Comparison of ENCODE assay signal across 8 cellular contexts in the genomic region with DNA sequence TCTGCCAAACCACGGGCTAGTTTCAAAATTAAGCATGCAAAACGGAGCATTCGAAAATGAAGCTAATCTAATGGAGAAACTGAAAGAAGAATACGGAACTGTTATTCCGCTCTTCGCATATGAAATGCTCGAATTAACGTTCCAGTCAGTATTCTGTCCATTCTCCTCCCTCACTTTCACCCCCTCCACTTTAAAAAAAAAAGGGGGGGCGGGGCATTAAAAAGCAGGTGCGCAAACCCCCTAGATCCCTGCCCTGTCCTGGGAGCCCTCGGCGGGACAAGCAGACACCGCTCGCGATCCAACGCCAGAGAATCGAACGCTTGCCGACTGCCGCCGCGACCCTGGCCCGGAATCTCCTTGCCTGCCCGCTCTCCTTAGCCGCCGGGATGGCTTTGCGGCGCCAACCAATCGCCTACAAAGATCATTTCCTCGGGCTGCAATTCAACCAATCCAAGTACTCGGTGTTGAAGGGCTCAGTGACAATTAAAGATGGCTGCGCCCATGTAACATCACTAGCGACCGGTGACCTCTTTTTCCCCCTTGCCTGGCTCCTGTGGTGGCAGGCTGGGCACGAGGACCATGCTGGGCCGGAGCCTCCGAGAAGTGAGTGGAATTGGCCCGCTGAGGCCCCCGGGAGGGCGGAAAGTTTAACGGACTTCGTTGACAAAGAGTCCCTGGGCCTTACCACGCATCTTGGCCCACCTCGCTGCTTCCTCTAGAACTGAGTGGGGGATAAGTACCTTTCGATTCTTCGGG. TPM values are rescaled to one million over a fixed set of nuclear protein-coding genes. Genes with fewer than 3 reads are reported as not detected.
A peak's percentile ranks its signal among the peaks of the same experiment; 100 is the strongest.
DNase-seq lines count a peak whose midpoint lies in the region; ATAC-seq and TF ChIP-seq lines count a peak whose summit lies in the region.

A gene with protein sequence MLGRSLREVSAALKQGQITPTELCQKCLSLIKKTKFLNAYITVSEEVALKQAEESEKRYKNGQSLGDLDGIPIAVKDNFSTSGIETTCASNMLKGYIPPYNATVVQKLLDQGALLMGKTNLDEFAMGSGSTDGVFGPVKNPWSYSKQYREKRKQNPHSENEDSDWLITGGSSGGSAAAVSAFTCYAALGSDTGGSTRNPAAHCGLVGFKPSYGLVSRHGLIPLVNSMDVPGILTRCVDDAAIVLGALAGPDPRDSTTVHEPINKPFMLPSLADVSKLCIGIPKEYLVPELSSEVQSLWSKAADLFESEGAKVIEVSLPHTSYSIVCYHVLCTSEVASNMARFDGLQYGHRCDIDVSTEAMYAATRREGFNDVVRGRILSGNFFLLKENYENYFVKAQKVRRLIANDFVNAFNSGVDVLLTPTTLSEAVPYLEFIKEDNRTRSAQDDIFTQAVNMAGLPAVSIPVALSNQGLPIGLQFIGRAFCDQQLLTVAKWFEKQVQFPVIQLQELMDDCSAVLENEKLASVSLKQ (plus strand): TSS at position 476 of the 756 bp plus-strand sequence. CDS start 104 bp downstream, at position 580.
A gene with protein sequence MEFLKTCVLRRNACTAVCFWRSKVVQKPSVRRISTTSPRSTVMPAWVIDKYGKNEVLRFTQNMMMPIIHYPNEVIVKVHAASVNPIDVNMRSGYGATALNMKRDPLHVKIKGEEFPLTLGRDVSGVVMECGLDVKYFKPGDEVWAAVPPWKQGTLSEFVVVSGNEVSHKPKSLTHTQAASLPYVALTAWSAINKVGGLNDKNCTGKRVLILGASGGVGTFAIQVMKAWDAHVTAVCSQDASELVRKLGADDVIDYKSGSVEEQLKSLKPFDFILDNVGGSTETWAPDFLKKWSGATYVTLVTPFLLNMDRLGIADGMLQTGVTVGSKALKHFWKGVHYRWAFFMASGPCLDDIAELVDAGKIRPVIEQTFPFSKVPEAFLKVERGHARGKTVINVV (minus strand): TSS at position 396 of the 756 bp plus-strand sequence. CDS start 477 bp downstream, outside the sequence.

- H3K9me3 ChIP-seq in SU-DHL-6 (ENCODE audit: insufficient read depth, low read length) = no peaks in the 10 kb centered on the region
- no peaks in the 10 kb centered on the region for H3K9me3 ChIP-seq in parathyroid adenoma (ENCODE audit: control insufficient read depth, low read length)
- H3K9me3 ChIP-seq in tibial nerve = no peaks in the 10 kb centered on the region

- H3K36me3 ChIP-seq in SU-DHL-6 (ENCODE audit: low read length) = no peaks in the 10 kb centered on the region
- no peaks in the 10 kb centered on the region for H3K36me3 ChIP-seq in parathyroid adenoma (ENCODE audit: control insufficient read depth, insufficient read depth, low read length)
- no peaks in the 10 kb centered on the region for H3K36me3 ChIP-seq in tibial nerve

- H3K27ac ChIP-seq in SU-DHL-6 (ENCODE audit: low read depth, low read length) (peak within 1 kb of the TSS; percentile 94), parathyroid adenoma (peak within 1 kb of the TSS; percentile 80), tibial nerve (peak within 1 kb of the TSS; percentile 23 to 80 (median 72))

- H3K4me3 ChIP-seq in GM12865 (ENCODE audit: low read depth, low read length) = peak within 1 kb of the TSS; percentile 84
- H3K4me3 ChIP-seq in SU-DHL-6 (ENCODE audit: insufficient read depth, low read length, poor library complexity, severe bottlenecking) = peak within 1 kb of the TSS; percentile 83
- H3K4me3 ChIP-seq in parathyroid adenoma (ENCODE audit: low read depth, low read length) = peak within 1 kb of the TSS; percentile 89
- peak within 1 kb of the TSS; percentile 78 to 92 (median 86) for H3K4me3 ChIP-seq in tibial nerve

- H3K4me2 ChIP-seq in SU-DHL-6 (ENCODE audit: low read depth, low read length, poor library complexity, severe bottlenecking) (peak within 1 kb of the TSS; percentile 100), parathyroid adenoma (ENCODE audit: low read length) (peak within 1 kb of the TSS; percentile 79)

- H3K27me3 ChIP-seq in SU-DHL-6 (ENCODE audit: low read length) = no peaks in the 10 kb centered on the region
- no peaks in the 10 kb centered on the region for H3K27me3 ChIP-seq in parathyroid adenoma (ENCODE audit: control insufficient read depth, insufficient read depth, low read length)
- no peaks in the 10 kb centered on the region for H3K27me3 ChIP-seq in tibial nerve

- peak; percentile 96 for DNase-seq in GM12865 (ENCODE audit: low read depth)
- peak; percentile 95 for DNase-seq in NCI-H1105 treated with DMSO at 0.1 percent for 48 hours (lab: John Stamatoyannopoulos, UW)
- peak; percentile 61 for DNase-seq in activated naive CD8-positive, alpha-beta T cell treated with anti-CD3 and anti-CD28 coated beads, Interleukin-2, amount 50 U/mL, for 16 hours (ENCODE audit: low read depth, low spot score)
- peak; percentile 88 for DNase-seq in Right ventricle myocardium superior
- peak; percentile 74 to 92 for DNase-seq in tibial nerve (ENCODE audit: low spot score in 2 of 2)

- TF ChIP-seq POLR2A in tibial nerve (IDR thresholded peaks at IDR 0.05) = peak in 1 of 2 donors; percentile 46

- intact Hi-C loops in Right ventricle myocardium superior (cut with DNase I) = no loop called here

- H3K4me1 ChIP-seq in parathyroid adenoma (peaks cover 7% of the 10 kb centered on the region), tibial nerve (peaks cover 0 to 29% (median 8%) of the 10 kb centered on the region in 4 donors)

- peaks cover 78% of the 10 kb centered on the region for H3K79me2 ChIP-seq in SU-DHL-6 (ENCODE audit: insufficient read depth, low read length)
- peaks cover 39% of the 10 kb centered on the region for H3K79me2 ChIP-seq in parathyroid adenoma

- H3K9me2 ChIP-seq in SU-DHL-6 (replicated peaks; ENCODE audit: insufficient read depth, low read length) = no peaks in the 10 kb centered on the region

- no peak for TF ChIP-seq CTCF in GM12865 (IDR thresholded peaks at IDR 0.05; ENCODE audit: insufficient read depth, low read depth, low read length, missing control alignments)
- TF ChIP-seq CTCF in SU-DHL-6 (IDR thresholded peaks at IDR 0.05; ENCODE audit: insufficient read depth, low read length, poor library complexity, severe bottlenecking) = no peak
- TF ChIP-seq CTCF in parathyroid adenoma (IDR thresholded peaks at IDR 0.05) = no peak
- peak in 1 of 5 experiments; percentile 36 for TF ChIP-seq CTCF in tibial nerve (IDR thresholded peaks at IDR 0.05)

- peaks cover 52% of the 10 kb centered on the region for H3F3A ChIP-seq in SU-DHL-6 (ENCODE audit: insufficient read depth)

- no peaks in the 10 kb centered on the region for H4K20me1 ChIP-seq in SU-DHL-6 (ENCODE audit: low read depth, low read length)

- ATAC-seq in HG02678 (IDR thresholded peaks at IDR 0.05; ENCODE audit: unreplicated experiment) (peak; percentile 80), Right ventricle myocardium superior (ENCODE audit: poor library complexity) (peak; percentile 99)

- peak within 1 kb of the TSS; percentile 12 for H2AFZ ChIP-seq in SU-DHL-6 (ENCODE audit: low read depth, low read length, severe bottlenecking)
- H2AFZ ChIP-seq in parathyroid adenoma = peak within 1 kb of the TSS; percentile 99

- WGBS in tibial nerve, 2 donors = 1% methylated on average over 33 of the region's 46 CpGs

- TF ChIP-seq EP300 in tibial nerve (IDR thresholded peaks at IDR 0.05) = peak in 1 of 2 donors; percentile 85

- H3K9ac ChIP-seq in SU-DHL-6 (ENCODE audit: low read length) = peak within 1 kb of the TSS; percentile 87
- peak within 1 kb of the TSS; percentile 91 for H3K9ac ChIP-seq in parathyroid adenoma

RNA-seq across cellular contexts. Expression of the first gene that starts in this region (rescaled TPM):
- total RNA-seq in Right ventricle myocardium superior (21.4 TPM), tibial nerve (10 to 100 TPM in 3 of 4 donors, 1 to 10 TPM in 1; 9.6 to 14.0 (median 11.1) TPM)

RNA-seq across cellular contexts. Expression of the second gene that starts in this region (rescaled TPM):
- total RNA-seq in Right ventricle myocardium superior = 20.4 TPM
- 1 to 10 TPM; 3.3 to 7.1 (median 6.8) TPM for total RNA-seq in tibial nerve

Comparison
In these comparisons a context has a peak if more than half of its experiments do, and no peak if none do; other contexts are left out.
1. Peak in every context shown above with its lines: DNase-seq, ATAC-seq, H3K4me3 ChIP-seq and H3K27ac ChIP-seq.